9 cellular contexts compared by ENCODE assay signal in the genomic region with DNA sequence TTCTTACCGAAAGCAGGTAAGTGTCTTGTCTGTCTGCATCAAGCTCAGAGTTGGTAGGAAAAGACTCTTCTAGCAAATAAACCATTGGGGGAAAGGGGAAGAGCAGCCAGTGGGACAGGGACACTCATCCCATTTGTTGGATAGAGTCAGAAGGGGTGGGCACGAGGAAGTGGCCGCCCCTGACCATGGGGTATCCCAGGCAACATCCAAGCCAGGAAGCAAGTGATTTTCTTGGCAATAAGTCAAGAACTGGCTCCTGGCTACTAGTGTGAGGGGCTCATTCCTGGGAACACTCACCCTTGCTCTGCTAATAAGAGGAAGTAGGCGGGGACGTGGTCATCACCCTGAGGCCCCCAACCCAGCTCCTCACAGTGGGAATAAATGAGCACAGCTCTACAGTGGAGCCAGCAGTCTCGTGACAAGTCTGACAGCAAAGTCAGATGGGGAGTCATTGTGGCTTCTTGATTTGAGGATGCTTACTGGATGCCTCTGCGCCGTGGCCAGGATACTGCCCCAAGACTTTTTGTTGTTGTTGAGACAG. TPM values are rescaled to one million over a fixed set of nuclear protein-coding genes. Genes with fewer than 3 reads are reported as not detected.
DNase-seq lines count a peak whose midpoint lies in the region; ATAC-seq, FAIRE-seq and TF ChIP-seq lines count a peak whose summit lies in the region.
"Had no signal": no experiment of that assay in that cellular context is flagged by ENCODE, and none has a peak within 500 bp of the region (broad histone marks: within the 10 kb centered on the region; RNA-seq: fewer than 3 reads in every experiment).

No MANE protein-coding gene starts in this region.

- H3K4me3 ChIP-seq in NB4 (ENCODE audit: low read depth, low read length), result no peak overlapping the region
- peak overlapping the region in 2 of 3 experiments; percentile 2 to 55; a peak in 3 of 6 replicates for H3K4me3 ChIP-seq in HepG2 (replicated peaks in 1 of 3; ENCODE audit: insufficient read depth in 1 of 3, low read depth in 2 of 3, low read length in 3 of 3)
- peak overlapping the region; percentile 40 to 60 (median 56) for H3K4me3 ChIP-seq in subcutaneous abdominal adipose tissue (ENCODE audit: low read depth in 1 of 5, low read length in 5 of 5)

- peak overlapping the region; percentile 98 for H3K27ac ChIP-seq in caudate nucleus (ENCODE audit: low read depth, low read length)
- no peak overlapping the region for H3K27ac ChIP-seq in HepG2 (ENCODE audit: extremely low read length, insufficient read depth, low read length)
- H3K27ac ChIP-seq in subcutaneous abdominal adipose tissue (ENCODE audit: low read depth, low read length), result peak overlapping the region; percentile 90

- H3K27me3 ChIP-seq in HepG2 (ENCODE audit: control insufficient read depth in 1 of 2, insufficient read depth in 2 of 2, low read length in 2 of 2), result peaks cover 4 to 15% of the 10 kb centered on the region in 2 experiments; a peak in 4 of 5 replicates
- no peaks in the 10 kb centered on the region for H3K27me3 ChIP-seq in subcutaneous abdominal adipose tissue (ENCODE audit: control insufficient read depth in 5 of 5, insufficient read depth in 4 of 5, low read length in 5 of 5)

- H3K79me2 ChIP-seq in HepG2 (ENCODE audit: insufficient read depth, low read length), result no peaks in the 10 kb centered on the region

- DNase-seq in NB4 (ENCODE audit: low read depth) (peak; percentile 48), caudate nucleus (lab: John Stamatoyannopoulos, UW) (peak in 21 of 61 donors; percentile 9 to 65 (median 33)), HepG2 (ENCODE audit: low spot score) (no peak), NCI-H446 (lab: John Stamatoyannopoulos, UW) (no peak)
- DNase-seq in effector CD4-positive, alpha-beta T cell, result no peak
- DNase-seq: activated CD4-positive, alpha-beta T cell treated with anti-CD3 and anti-CD28 coated beads, Interleukin-2, amount 50 U/mL, for 48 hours had no signal

- no peaks in the 10 kb centered on the region for H3K9me3 ChIP-seq in HepG2 (ENCODE audit: low read length)
- H3K9me3 ChIP-seq in subcutaneous abdominal adipose tissue (ENCODE audit: control insufficient read depth in 5 of 5, low read length in 5 of 5), result no peaks in the 10 kb centered on the region

- H3K9ac ChIP-seq in HepG2 (ENCODE audit: insufficient read depth, low read depth, low read length), result no peak overlapping the region
- peak overlapping the region in 3 of 5 donors; percentile 6 to 54 (median 9) for H3K9ac ChIP-seq in subcutaneous abdominal adipose tissue (ENCODE audit: low read length in 5 of 5)

- ATAC-seq in HepG2 (peak; percentile 17), HG02623 (IDR thresholded peaks at IDR 0.05; ENCODE audit: unreplicated experiment) (no peak), HG02970 (IDR thresholded peaks at IDR 0.05; ENCODE audit: low FRiP score, unreplicated experiment) (no peak)

- FAIRE-seq in HepG2 (lab: Jason Lieb, UNC), result no peak

- in situ Hi-C loops in HepG2 (cut with HindIII; ENCODE audit: extremely low pct_ligation_motif_present, low pct_unique_long_range_greater_than_20kb), result no loop called here

- CTCF ChIA-PET in HepG2 (lab: Yijun Ruan, JAX; ENCODE audit: low intra/inter-chr PET ratio, low total read pairs), result no interaction called here

- no TSS peak for BruUV-seq in HepG2 (replicated peaks; lab: Mats Ljungman, UMichigan)

- intact Hi-C loops in HepG2 (cut with micrococcal nuclease; ENCODE audit: unreplicated experiment), result no loop called here

- H2AFZ ChIP-seq in HepG2 (ENCODE audit: low read length), result no peak overlapping the region

- WGBS in HepG2 (ENCODE audit: low lambda C conversion rate), result 3% methylated on average over 5 of the region's 8 CpGs

- TF ChIP-seq CTCF in NB4 (IDR thresholded peaks at IDR 0.05; ENCODE audit: low read depth, low read length) (no peak), HepG2 (CRISPR knock-in tag; IDR thresholded peaks at IDR 0.05) (no peak)

- TF ChIP-seq POLR2A in NB4 (IDR thresholded peaks at IDR 0.05; ENCODE audit: extremely low read depth, insufficient read length), result no peak
- no peak for TF ChIP-seq POLR2A in HepG2 (IDR thresholded peaks at IDR 0.05; ENCODE audit: insufficient read depth in 1 of 2, low read depth in 2 of 2, low read length in 2 of 2)

- H3K4me1 ChIP-seq in HepG2 (ENCODE audit: insufficient read depth, low read length), result peaks cover 31% of the 10 kb centered on the region
- peaks cover 11 to 40% (median 35%) of the 10 kb centered on the region in 5 donors for H3K4me1 ChIP-seq in subcutaneous abdominal adipose tissue (ENCODE audit: control insufficient read depth in 5 of 5, insufficient read depth in 5 of 5, low read length in 5 of 5)

- no peaks in the 10 kb centered on the region for H4K20me1 ChIP-seq in HepG2 (ENCODE audit: insufficient read depth, low read length)

- POLR2A ChIA-PET in HepG2 (lab: Yijun Ruan, JAX), result no interaction called here

- H3K4me2 ChIP-seq in HepG2 (ENCODE audit: low read depth, low read length), result peak overlapping the region; percentile 71

- no peak for TF ChIP-seq RAD21 in HepG2 (CRISPR knock-in tag; IDR thresholded peaks at IDR 0.05)

- H3K36me3 ChIP-seq in HepG2 (replicated peaks in 1 of 2; ENCODE audit: control insufficient read depth in 1 of 2, insufficient read depth in 2 of 2, low read length in 2 of 2), result no peaks in the 10 kb centered on the region
- no peaks in the 10 kb centered on the region for H3K36me3 ChIP-seq in subcutaneous abdominal adipose tissue (ENCODE audit: control insufficient read depth in 5 of 5, insufficient read depth in 5 of 5, low read length in 5 of 5)

- TF ChIP-seq EP300 in HepG2 (IDR thresholded peaks at IDR 0.05; ENCODE audit: low read depth in 2 of 2, low read length in 2 of 2), result no peak
- no peak for TF ChIP-seq EP300 in HepG2 (CRISPR knock-in tag; IDR thresholded peaks at IDR 0.05; ENCODE audit: borderline replicate concordance)

TF ChIP-seq in HepG2, 621 proteins besides CTCF, POLR2A, EP300 and RAD21 (continues in another document):
- no peak for TF ChIP-seq JDP2 (CRISPR knock-in tag; IDR thresholded peaks at IDR 0.05; ENCODE audit: borderline replicate concordance)

RNA-seq across cellular contexts. Expression of gene SLC25A18, which starts 6.7 kb away (rescaled TPM):
- total RNA-seq in HepG2 (2016; rRNA removed; fragmentation: Illumina TruSeq; extraction: Trizol), result 0.75 and 0.86 TPM in 2 replicates
- 0.79 and 0.81 TPM in 2 replicates for total RNA-seq in HepG2 (2016; cell fraction: cytosol; rRNA removed; fragmentation: Illumina TruSeq; extraction: Trizol; ENCODE audit: low read depth)
- 0.52 and 0.64 TPM in 2 replicates for total RNA-seq in HepG2 (2016; cell fraction: insoluble cytoplasmic fraction; rRNA removed; fragmentation: Illumina TruSeq; extraction: Trizol)
- total RNA-seq in HepG2 (2016; cell fraction: membrane; rRNA removed; fragmentation: Illumina TruSeq; extraction: Trizol), result 1.1 TPM in 2 replicates
- 0.34 and 0.53 TPM in 2 replicates for total RNA-seq in HepG2 (2016; cell fraction: nucleus; rRNA removed; fragmentation: Illumina TruSeq; extraction: Trizol)
- polyA plus RNA-seq in HepG2 (2011; rRNA removed), result 0.28 and 0.57 TPM in 2 replicates
- polyA plus RNA-seq in HepG2 (2011; cell fraction: cytosol; rRNA removed), result 0.32 and 0.40 TPM in 2 replicates
- polyA plus RNA-seq in HepG2 (2011; cell fraction: nucleus; rRNA removed), result 0.59 and 0.73 TPM in 2 replicates
- 0.36 and 0.82 TPM in 2 replicates for polyA plus RNA-seq in HepG2 (2012)
- polyA plus RNA-seq in HepG2 (2016; cell fraction: cytosol; fragmentation: Illumina TruSeq; extraction: Trizol; ENCODE audit: low read depth), result 1.3 TPM in 2 replicates
- 0.61 and 0.70 TPM in 2 replicates for polyA plus RNA-seq in HepG2 (2016; cell fraction: insoluble cytoplasmic fraction; fragmentation: Illumina TruSeq; extraction: Trizol; ENCODE audit: low read depth)
- polyA plus RNA-seq in HepG2 (2016; cell fraction: membrane; fragmentation: Illumina TruSeq; extraction: Trizol; ENCODE audit: low read depth), result 1.2 and 1.7 TPM in 2 replicates
- polyA plus RNA-seq in HepG2 (2016; cell fraction: nucleus; fragmentation: Illumina TruSeq; extraction: Trizol; ENCODE audit: insufficient read depth, low read depth), result 0.71 and 1.6 TPM in 2 replicates
- 0.05 and 0.36 TPM in 2 replicates for polyA minus RNA-seq in HepG2 (2011; rRNA and poly(A)+ RNA removed; ENCODE audit: low replicate concordance)
- 0.30 TPM in 1 of 2 replicates, not detected in the other for polyA minus RNA-seq in HepG2 (2011; cell fraction: cytosol; rRNA and poly(A)+ RNA removed)
- 0.12 and 0.39 TPM in 2 replicates for polyA minus RNA-seq in HepG2 (2011; cell fraction: nucleus; rRNA and poly(A)+ RNA removed)

RNA-seq across cellular contexts. Expression of gene ATP6V1E1, which starts 58.5 kb away (rescaled TPM):
- 90.9 and 134 TPM in 2 replicates for total RNA-seq in HepG2 (2016; rRNA removed; fragmentation: Illumina TruSeq; extraction: Trizol)
- total RNA-seq in HepG2 (2016; cell fraction: cytosol; rRNA removed; fragmentation: Illumina TruSeq; extraction: Trizol; ENCODE audit: low read depth), result 16.2 and 17.3 TPM in 2 replicates
- total RNA-seq in HepG2 (2016; cell fraction: insoluble cytoplasmic fraction; rRNA removed; fragmentation: Illumina TruSeq; extraction: Trizol), result 91.3 and 151 TPM in 2 replicates
- 27.2 and 27.7 TPM in 2 replicates for total RNA-seq in HepG2 (2016; cell fraction: membrane; rRNA removed; fragmentation: Illumina TruSeq; extraction: Trizol)
- total RNA-seq in HepG2 (2016; cell fraction: nucleus; rRNA removed; fragmentation: Illumina TruSeq; extraction: Trizol), result 39.2 and 45.9 TPM in 2 replicates
- 67.2 and 69.3 TPM in 2 replicates for polyA plus RNA-seq in HepG2 (2011; rRNA removed)
- polyA plus RNA-seq in HepG2 (2011; cell fraction: cytosol; rRNA removed), result 55.4 and 71.3 TPM in 2 replicates
- 15.4 and 18.8 TPM in 2 replicates for polyA plus RNA-seq in HepG2 (2011; cell fraction: nucleus; rRNA removed)
- 68.2 and 73.3 TPM in 2 replicates for polyA plus RNA-seq in HepG2 (2012)
- 7.5 and 7.7 TPM in 2 replicates for polyA plus RNA-seq in HepG2 (2016; cell fraction: cytosol; fragmentation: Illumina TruSeq; extraction: Trizol; ENCODE audit: low read depth)
- polyA plus RNA-seq in HepG2 (2016; cell fraction: insoluble cytoplasmic fraction; fragmentation: Illumina TruSeq; extraction: Trizol; ENCODE audit: low read depth), result 144 and 152 TPM in 2 replicates
- 14.8 and 15.1 TPM in 2 replicates for polyA plus RNA-seq in HepG2 (2016; cell fraction: membrane; fragmentation: Illumina TruSeq; extraction: Trizol; ENCODE audit: low read depth)
- polyA plus RNA-seq in HepG2 (2016; cell fraction: nucleus; fragmentation: Illumina TruSeq; extraction: Trizol; ENCODE audit: insufficient read depth, low read depth), result 60.0 and 63.8 TPM in 2 replicates
- 53.2 and 88.3 TPM in 2 replicates for polyA minus RNA-seq in HepG2 (2011; rRNA and poly(A)+ RNA removed; ENCODE audit: low replicate concordance)
- polyA minus RNA-seq in HepG2 (2011; cell fraction: cytosol; rRNA and poly(A)+ RNA removed), result 26.9 and 29.5 TPM in 2 replicates
- polyA minus RNA-seq in HepG2 (2011; cell fraction: nucleus; rRNA and poly(A)+ RNA removed), result 24.2 and 38.3 TPM in 2 replicates
